Comparison of ENCODE assay signal across 1 cellular context in genomic region chr2:189534854-189535253, GRCh38.
TF ChIP-seq lines count a peak whose summit lies in the region.

No MANE protein-coding gene starts in this region.

TF ChIP-seq in A549, 52 proteins besides CTCF, POLR2A, EP300 and RAD21 (continued from another document):
- TF ChIP-seq RNF2 (IDR thresholded peaks at IDR 0.05; ENCODE audit: borderline replicate concordance, low read depth) (no peak), EHF (CRISPR knock-in tag; IDR thresholded peaks at IDR 0.05) (no peak), BHLHE40 (IDR thresholded peaks at IDR 0.05; ENCODE audit: low read depth, low read length) (no peak), CBX8 (IDR thresholded peaks at IDR 0.05) (no peak), ZFP36 (IDR thresholded peaks at IDR 0.05; ENCODE audit: borderline replicate concordance, partially characterized antibody) (no peak), HOXB13 (CRISPR knock-in tag; IDR thresholded peaks at IDR 0.05; ENCODE audit: low read depth) (0 out of 2 replicates have a peak, but pooled peaks have one; percentile 25), ZSCAN20 (CRISPR knock-in tag; IDR thresholded peaks at IDR 0.05) (peak; percentile 72; the same call in 1 of the 2 replicates), RARB (CRISPR knock-in tag; IDR thresholded peaks at IDR 0.05) (no peak), FOSL2 (IDR thresholded peaks at IDR 0.05) (no peak), FOSL2 (CRISPR knock-in tag; IDR thresholded peaks at IDR 0.05) (peak; percentile 79), KDM5A (IDR thresholded peaks at IDR 0.05) (no peak), CHD2 (IDR thresholded peaks at IDR 0.05; ENCODE audit: low read length, partially characterized antibody) (no peak), NPAS2 (CRISPR knock-in tag; IDR thresholded peaks at IDR 0.05; ENCODE audit: borderline replicate concordance) (peak; percentile 24; the same call in 1 of the 2 replicates), MYC (IDR thresholded peaks at IDR 0.05; ENCODE audit: borderline replicate concordance, low read length) (no peak), PBX3 (IDR thresholded peaks at IDR 0.05) (no peak)
TF ChIP-seq in A549: peak in this region for 10.
